10 cellular contexts compared by ENCODE assay signal in genomic region chr5:72210913-72211670, GRCh38.
DNase-seq lines count a peak whose midpoint lies in the region; ATAC-seq and TF ChIP-seq lines count a peak whose summit lies in the region.
"Had no signal": no experiment of that assay in that cellular context is flagged by ENCODE, and none has a peak within 500 bp of the region (broad histone marks: within the 10 kb centered on the region; RNA-seq: fewer than 3 reads in every experiment).

No MANE protein-coding gene starts in this region.

- H3K4me1 Mint-ChIP-seq in activated naive CD8-positive, alpha-beta T cell treated with anti-CD3 and anti-CD28 coated beads for 36 hours = peaks cover 9% of the 10 kb centered on the region
- H3K4me1 Mint-ChIP-seq: activated B cell treated with CpG ODN at 0.5 μM for 24 hours had no signal

- H3K36me3 ChIP-seq in WERI-Rb-1 = peaks cover 30% of the 10 kb centered on the region
- peaks cover 16% of the 10 kb centered on the region for H3K36me3 ChIP-seq in HAP-1 (replicated peaks)

- in situ Hi-C loops in HAP-1 (cut with MboI; ENCODE audit: low sequenced_read_pairs) = no loop called here

- H3K27ac ChIP-seq in WERI-Rb-1 = 0 out of 2 replicates have a peak overlapping the region, but pooled peaks have one; percentile 23

- H3K27me3 Mint-ChIP-seq in activated naive CD8-positive, alpha-beta T cell treated with anti-CD3 and anti-CD28 coated beads for 36 hours = no peaks in the 10 kb centered on the region
- H3K27me3 Mint-ChIP-seq: activated B cell treated with CpG ODN at 0.5 μM for 24 hours; stimulated activated naive CD8-positive, alpha-beta T cell treated with anti-CD3 and anti-CD28 coated beads, Interleukin-15, Interleukin-2, amounts not matched to agents 100 ng/mL and 50 ng/mL, for 24 hours had no signal

- H3K4me3 ChIP-seq in WERI-Rb-1 (ENCODE audit: low read depth, low read length) (no peak overlapping the region), HAP-1 (no peak overlapping the region)

- H3K9me3 ChIP-seq in WERI-Rb-1 (ENCODE audit: severe bottlenecking) (peaks cover 3% of the 10 kb centered on the region), HAP-1 (no peaks in the 10 kb centered on the region)

- DNase-seq in ELR (ENCODE audit: low read depth) = peak; percentile 87
- no peak for DNase-seq in WERI-Rb-1
- peak; percentile 27 for DNase-seq in foreskin melanocyte
- peak; percentile 11 for DNase-seq in putamen (ENCODE audit: low spot score)
- no peak for DNase-seq in HAP-1 (ENCODE audit: low spot score in 2 of 2)
- no peak for DNase-seq in activated naive CD8-positive, alpha-beta T cell treated with anti-CD3 and anti-CD28 coated beads for 36 hours
- DNase-seq: activated B cell treated with CpG ODN at 0.5 μM for 24 hours had no signal

- peaks cover 8% of the 10 kb centered on the region for H3K4me1 ChIP-seq in HAP-1

- TF ChIP-seq CTCF in WERI-Rb-1 (IDR thresholded peaks at IDR 0.05; ENCODE audit: low read depth, low read length) = no peak

- H3K4me3 Mint-ChIP-seq in activated naive CD8-positive, alpha-beta T cell treated with anti-CD3 and anti-CD28 coated beads for 36 hours = no peak overlapping the region
- H3K4me3 Mint-ChIP-seq: activated B cell treated with CpG ODN at 0.5 μM for 24 hours; stimulated activated naive CD8-positive, alpha-beta T cell treated with anti-CD3 and anti-CD28 coated beads, Interleukin-15, Interleukin-2, amounts not matched to agents 100 ng/mL and 50 ng/mL, for 24 hours had no signal

- H3K27me3 ChIP-seq in WERI-Rb-1 (ENCODE audit: insufficient read depth, low read depth, severe bottlenecking) (no peaks in the 10 kb centered on the region), HAP-1 (ENCODE audit: low read depth) (no peaks in the 10 kb centered on the region)

- H3K27ac Mint-ChIP-seq in activated naive CD8-positive, alpha-beta T cell treated with anti-CD3 and anti-CD28 coated beads for 36 hours = no peak overlapping the region
- H3K27ac Mint-ChIP-seq: activated B cell treated with CpG ODN at 0.5 μM for 24 hours; stimulated activated naive CD8-positive, alpha-beta T cell treated with anti-CD3 and anti-CD28 coated beads, Interleukin-15, Interleukin-2, amounts not matched to agents 100 ng/mL and 50 ng/mL, for 24 hours had no signal

- ATAC-seq in HG03108 (IDR thresholded peaks at IDR 0.05; ENCODE audit: unreplicated experiment) = no peak
- no peak for ATAC-seq in GM18517 (IDR thresholded peaks at IDR 0.05; ENCODE audit: unreplicated experiment)

- H3K36me3 Mint-ChIP-seq in activated naive CD8-positive, alpha-beta T cell treated with anti-CD3 and anti-CD28 coated beads for 36 hours = peaks cover 19% of the 10 kb centered on the region

- H3K9me3 Mint-ChIP-seq in activated naive CD8-positive, alpha-beta T cell treated with anti-CD3 and anti-CD28 coated beads for 36 hours = no peaks in the 10 kb centered on the region
- H3K9me3 Mint-ChIP-seq: activated B cell treated with CpG ODN at 0.5 μM for 24 hours; stimulated activated naive CD8-positive, alpha-beta T cell treated with anti-CD3 and anti-CD28 coated beads, Interleukin-15, Interleukin-2, amounts not matched to agents 100 ng/mL and 50 ng/mL, for 24 hours had no signal

Comparison
In these comparisons a context has a peak if more than half of its experiments do, and no peak if none do; other contexts are left out.
1. DNase-seq: peak in ELR (single experiment), foreskin melanocyte (single experiment) and putamen (single experiment); none in WERI-Rb-1 (single experiment), HAP-1 (0 of 2) and activated naive CD8-positive, alpha-beta T cell treated with anti-CD3 and anti-CD28 coated beads for 36 hours (single experiment).